Comparison of ENCODE assay signal across 1 cellular context in the genomic region with DNA sequence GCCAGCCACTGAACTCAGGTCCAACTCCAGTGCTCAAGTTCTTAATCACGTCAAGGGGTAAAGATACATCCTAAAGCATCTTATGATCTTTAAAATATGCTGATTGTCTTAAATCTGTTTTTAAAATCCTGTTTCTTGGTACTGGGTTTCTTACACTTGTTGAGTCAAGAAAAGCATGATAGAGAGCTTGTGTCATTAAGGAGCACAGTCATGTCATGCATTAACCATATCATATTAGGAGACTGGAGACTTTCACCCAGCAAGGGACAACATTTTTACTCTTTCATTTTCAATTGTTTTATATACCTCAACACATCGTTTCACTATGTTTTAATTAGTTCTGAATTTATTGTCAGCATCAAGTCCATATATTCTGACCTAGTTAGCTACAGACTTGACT.
TF ChIP-seq lines count a peak whose summit lies in the region.

No MANE protein-coding gene starts in this region.

TF ChIP-seq in SK-N-SH, 30 proteins besides CTCF, POLR2A, EP300 and RAD21:
- TF ChIP-seq MEF2A (IDR thresholded peaks at IDR 0.05; ENCODE audit: borderline replicate concordance, low read depth) (no peak), SIN3A (IDR thresholded peaks at IDR 0.05; ENCODE audit: borderline replicate concordance, low read depth, low read length) (no peak), RCOR1 (IDR thresholded peaks at IDR 0.05; ENCODE audit: low read length) (no peak), GABPA (IDR thresholded peaks at IDR 0.05; ENCODE audit: low read depth) (no peak), ELF1 (IDR thresholded peaks at IDR 0.05) (no peak), TEAD4 (IDR thresholded peaks at IDR 0.05; ENCODE audit: borderline replicate concordance, insufficient read depth) (no peak), YY1 (IDR thresholded peaks at IDR 0.05; ENCODE audit: low read depth) (no peak), GATA2 (CRISPR knock-in tag; IDR thresholded peaks at IDR 0.05) (no peak), NRF1 (IDR thresholded peaks at IDR 0.05; ENCODE audit: low read depth, low read length) (no peak), RXRA (IDR thresholded peaks at IDR 0.05; ENCODE audit: borderline replicate concordance, low read depth) (no peak), FOSL2 (IDR thresholded peaks at IDR 0.05; ENCODE audit: borderline replicate concordance, low read depth) (no peak), RFX5 (IDR thresholded peaks at IDR 0.05; ENCODE audit: low read length) (no peak)
- TF ChIP-seq, protein P1, sequence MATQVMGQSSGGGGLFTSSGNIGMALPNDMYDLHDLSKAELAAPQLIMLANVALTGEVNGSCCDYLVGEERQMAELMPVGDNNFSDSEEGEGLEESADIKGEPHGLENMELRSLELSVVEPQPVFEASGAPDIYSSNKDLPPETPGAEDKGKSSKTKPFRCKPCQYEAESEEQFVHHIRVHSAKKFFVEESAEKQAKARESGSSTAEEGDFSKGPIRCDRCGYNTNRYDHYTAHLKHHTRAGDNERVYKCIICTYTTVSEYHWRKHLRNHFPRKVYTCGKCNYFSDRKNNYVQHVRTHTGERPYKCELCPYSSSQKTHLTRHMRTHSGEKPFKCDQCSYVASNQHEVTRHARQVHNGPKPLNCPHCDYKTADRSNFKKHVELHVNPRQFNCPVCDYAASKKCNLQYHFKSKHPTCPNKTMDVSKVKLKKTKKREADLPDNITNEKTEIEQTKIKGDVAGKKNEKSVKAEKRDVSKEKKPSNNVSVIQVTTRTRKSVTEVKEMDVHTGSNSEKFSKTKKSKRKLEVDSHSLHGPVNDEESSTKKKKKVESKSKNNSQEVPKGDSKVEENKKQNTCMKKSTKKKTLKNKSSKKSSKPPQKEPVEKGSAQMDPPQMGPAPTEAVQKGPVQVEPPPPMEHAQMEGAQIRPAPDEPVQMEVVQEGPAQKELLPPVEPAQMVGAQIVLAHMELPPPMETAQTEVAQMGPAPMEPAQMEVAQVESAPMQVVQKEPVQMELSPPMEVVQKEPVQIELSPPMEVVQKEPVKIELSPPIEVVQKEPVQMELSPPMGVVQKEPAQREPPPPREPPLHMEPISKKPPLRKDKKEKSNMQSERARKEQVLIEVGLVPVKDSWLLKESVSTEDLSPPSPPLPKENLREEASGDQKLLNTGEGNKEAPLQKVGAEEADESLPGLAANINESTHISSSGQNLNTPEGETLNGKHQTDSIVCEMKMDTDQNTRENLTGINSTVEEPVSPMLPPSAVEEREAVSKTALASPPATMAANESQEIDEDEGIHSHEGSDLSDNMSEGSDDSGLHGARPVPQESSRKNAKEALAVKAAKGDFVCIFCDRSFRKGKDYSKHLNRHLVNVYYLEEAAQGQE (IDR thresholded peaks at IDR 0.05; ENCODE audit: low read depth, low read length): no peak
- TF ChIP-seq, protein P2, sequence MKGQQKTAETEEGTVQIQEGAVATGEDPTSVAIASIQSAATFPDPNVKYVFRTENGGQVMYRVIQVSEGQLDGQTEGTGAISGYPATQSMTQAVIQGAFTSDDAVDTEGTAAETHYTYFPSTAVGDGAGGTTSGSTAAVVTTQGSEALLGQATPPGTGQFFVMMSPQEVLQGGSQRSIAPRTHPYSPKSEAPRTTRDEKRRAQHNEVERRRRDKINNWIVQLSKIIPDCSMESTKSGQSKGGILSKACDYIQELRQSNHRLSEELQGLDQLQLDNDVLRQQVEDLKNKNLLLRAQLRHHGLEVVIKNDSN (IDR thresholded peaks at IDR 0.05; ENCODE audit: borderline replicate concordance, low read depth): no peak
- TF ChIP-seq, protein P3, sequence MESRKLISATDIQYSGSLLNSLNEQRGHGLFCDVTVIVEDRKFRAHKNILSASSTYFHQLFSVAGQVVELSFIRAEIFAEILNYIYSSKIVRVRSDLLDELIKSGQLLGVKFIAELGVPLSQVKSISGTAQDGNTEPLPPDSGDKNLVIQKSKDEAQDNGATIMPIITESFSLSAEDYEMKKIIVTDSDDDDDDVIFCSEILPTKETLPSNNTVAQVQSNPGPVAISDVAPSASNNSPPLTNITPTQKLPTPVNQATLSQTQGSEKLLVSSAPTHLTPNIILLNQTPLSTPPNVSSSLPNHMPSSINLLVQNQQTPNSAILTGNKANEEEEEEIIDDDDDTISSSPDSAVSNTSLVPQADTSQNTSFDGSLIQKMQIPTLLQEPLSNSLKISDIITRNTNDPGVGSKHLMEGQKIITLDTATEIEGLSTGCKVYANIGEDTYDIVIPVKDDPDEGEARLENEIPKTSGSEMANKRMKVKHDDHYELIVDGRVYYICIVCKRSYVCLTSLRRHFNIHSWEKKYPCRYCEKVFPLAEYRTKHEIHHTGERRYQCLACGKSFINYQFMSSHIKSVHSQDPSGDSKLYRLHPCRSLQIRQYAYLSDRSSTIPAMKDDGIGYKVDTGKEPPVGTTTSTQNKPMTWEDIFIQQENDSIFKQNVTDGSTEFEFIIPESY (IDR thresholded peaks at IDR 0.05; ENCODE audit: borderline replicate concordance, low read depth): no peak
- TF ChIP-seq, protein P4, sequence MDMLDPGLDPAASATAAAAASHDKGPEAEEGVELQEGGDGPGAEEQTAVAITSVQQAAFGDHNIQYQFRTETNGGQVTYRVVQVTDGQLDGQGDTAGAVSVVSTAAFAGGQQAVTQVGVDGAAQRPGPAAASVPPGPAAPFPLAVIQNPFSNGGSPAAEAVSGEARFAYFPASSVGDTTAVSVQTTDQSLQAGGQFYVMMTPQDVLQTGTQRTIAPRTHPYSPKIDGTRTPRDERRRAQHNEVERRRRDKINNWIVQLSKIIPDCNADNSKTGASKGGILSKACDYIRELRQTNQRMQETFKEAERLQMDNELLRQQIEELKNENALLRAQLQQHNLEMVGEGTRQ (IDR thresholded peaks at IDR 0.05; ENCODE audit: borderline replicate concordance, low read depth, low read length): no peak
- TF ChIP-seq, protein P5, sequence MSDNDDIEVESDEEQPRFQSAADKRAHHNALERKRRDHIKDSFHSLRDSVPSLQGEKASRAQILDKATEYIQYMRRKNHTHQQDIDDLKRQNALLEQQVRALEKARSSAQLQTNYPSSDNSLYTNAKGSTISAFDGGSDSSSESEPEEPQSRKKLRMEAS (IDR thresholded peaks at IDR 0.05; ENCODE audit: low read depth): no peak
